Comparison of ENCODE assay signal across 1 cellular context in the genomic region with DNA sequence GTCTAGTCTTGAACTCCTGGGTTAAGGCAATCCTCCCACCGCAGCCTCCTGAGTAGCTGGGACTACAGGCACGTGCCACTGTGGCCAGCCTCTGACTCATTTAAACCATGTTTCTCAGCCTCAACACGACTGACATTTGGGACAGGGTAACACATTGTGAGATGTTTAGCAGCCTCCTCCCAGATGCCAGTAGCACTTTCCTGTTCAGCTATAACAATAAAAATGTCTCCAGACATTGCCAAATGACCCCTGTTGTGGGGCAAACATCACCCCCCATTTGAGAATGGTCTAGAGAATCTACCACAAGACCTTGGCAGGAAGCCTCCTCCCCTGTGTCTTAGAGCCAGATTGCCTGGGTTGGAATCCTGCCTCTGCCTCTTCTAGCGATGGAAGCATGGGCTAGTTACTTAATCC.
TF ChIP-seq lines count a peak whose summit lies in the region.

No MANE protein-coding gene starts in this region.

TF ChIP-seq in HCT116, 20 proteins besides CTCF, POLR2A, EP300 and RAD21 (continued from another document):
- TF ChIP-seq, protein P1, sequence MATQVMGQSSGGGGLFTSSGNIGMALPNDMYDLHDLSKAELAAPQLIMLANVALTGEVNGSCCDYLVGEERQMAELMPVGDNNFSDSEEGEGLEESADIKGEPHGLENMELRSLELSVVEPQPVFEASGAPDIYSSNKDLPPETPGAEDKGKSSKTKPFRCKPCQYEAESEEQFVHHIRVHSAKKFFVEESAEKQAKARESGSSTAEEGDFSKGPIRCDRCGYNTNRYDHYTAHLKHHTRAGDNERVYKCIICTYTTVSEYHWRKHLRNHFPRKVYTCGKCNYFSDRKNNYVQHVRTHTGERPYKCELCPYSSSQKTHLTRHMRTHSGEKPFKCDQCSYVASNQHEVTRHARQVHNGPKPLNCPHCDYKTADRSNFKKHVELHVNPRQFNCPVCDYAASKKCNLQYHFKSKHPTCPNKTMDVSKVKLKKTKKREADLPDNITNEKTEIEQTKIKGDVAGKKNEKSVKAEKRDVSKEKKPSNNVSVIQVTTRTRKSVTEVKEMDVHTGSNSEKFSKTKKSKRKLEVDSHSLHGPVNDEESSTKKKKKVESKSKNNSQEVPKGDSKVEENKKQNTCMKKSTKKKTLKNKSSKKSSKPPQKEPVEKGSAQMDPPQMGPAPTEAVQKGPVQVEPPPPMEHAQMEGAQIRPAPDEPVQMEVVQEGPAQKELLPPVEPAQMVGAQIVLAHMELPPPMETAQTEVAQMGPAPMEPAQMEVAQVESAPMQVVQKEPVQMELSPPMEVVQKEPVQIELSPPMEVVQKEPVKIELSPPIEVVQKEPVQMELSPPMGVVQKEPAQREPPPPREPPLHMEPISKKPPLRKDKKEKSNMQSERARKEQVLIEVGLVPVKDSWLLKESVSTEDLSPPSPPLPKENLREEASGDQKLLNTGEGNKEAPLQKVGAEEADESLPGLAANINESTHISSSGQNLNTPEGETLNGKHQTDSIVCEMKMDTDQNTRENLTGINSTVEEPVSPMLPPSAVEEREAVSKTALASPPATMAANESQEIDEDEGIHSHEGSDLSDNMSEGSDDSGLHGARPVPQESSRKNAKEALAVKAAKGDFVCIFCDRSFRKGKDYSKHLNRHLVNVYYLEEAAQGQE (IDR thresholded peaks at IDR 0.05; ENCODE audit: low read depth) = no peak
- TF ChIP-seq EZH2phosphoT487 (IDR thresholded peaks at IDR 0.05; ENCODE audit: borderline replicate concordance) = no peak
- TF ChIP-seq MAX (IDR thresholded peaks at IDR 0.05) = no peak
- TF ChIP-seq ZNF274 (IDR thresholded peaks at IDR 0.05; ENCODE audit: low read depth, low read length) = no peak
- no peak for TF ChIP-seq POLR2AphosphoS5 (IDR thresholded peaks at IDR 0.05; ENCODE audit: low read depth, low read length)
- TF ChIP-seq YY1 (IDR thresholded peaks at IDR 0.05; ENCODE audit: extremely low read depth, insufficient replicate concordance, low read depth, low read length) = no peak
